ENCODE assay signal across 9 cellular contexts in genomic region chr6:16205377-16206144, GRCh38. TPM values are rescaled to one million over a fixed set of nuclear protein-coding genes. Genes with fewer than 3 reads are reported as not detected.
A peak's percentile ranks its signal among the peaks of the same experiment; 100 is the strongest.
DNase-seq lines count a peak whose midpoint lies in the region; ATAC-seq and TF ChIP-seq lines count a peak whose summit lies in the region.
"Had no signal": no experiment of that assay in that cellular context is flagged by ENCODE, and none has a peak within 500 bp of the region (broad histone marks: within the 10 kb centered on the region; RNA-seq: fewer than 3 reads in every experiment).

No MANE protein-coding gene starts in this region.

- BruUV-seq in A673 (replicated peaks; lab: Mats Ljungman, UMichigan): no TSS peak

- POLR2A ChIA-PET in A673 (lab: Charles Lee; ENCODE audit: low non-redundant PET): no interaction called here
- POLR2A ChIA-PET in CD4-positive, alpha-beta T cell (lab: Charles Lee): interaction anchor here (0.7 kb wide), 1 partner anchor 557 kb away, joined by 3 read pairs; no protein-coding TSS in a partner anchor

- no peaks in the 10 kb centered on the region for H3K9me3 Mint-ChIP-seq in CD4-positive, alpha-beta T cell
- H3K9me3 Mint-ChIP-seq: activated naive CD4-positive, alpha-beta T cell treated with anti-CD3 and anti-CD28 coated beads, Interleukin-2, amount 50 U/mL, for 24 hours had no signal

- CTCF ChIA-PET in A673 (lab: Charles Lee): interaction anchor here (0.5 to 1.3 kb wide), 6 partner anchors 13 to 514 kb away, joined by 3 to 12 read pairs (median 6); no protein-coding TSS in a partner anchor
- CTCF ChIA-PET in CD4-positive, alpha-beta T cell (lab: Charles Lee): interaction anchor here (0.8 to 3.4 kb wide), 4 partner anchors 11 to 514 kb away, joined by 3 to 20 read pairs (median 5); no protein-coding TSS in a partner anchor

- TF ChIP-seq CTCF in A673 (conservative IDR thresholded peaks at IDR 0.05; ENCODE audit: low read depth, low read length) (no peak), lower lobe of right lung (IDR thresholded peaks at IDR 0.05) (no peak)
- no peak for TF ChIP-seq CTCF in CD4-positive, alpha-beta T cell (IDR thresholded peaks at IDR 0.05)

- DNase-seq in A673 (ENCODE audit: low spot score): peak; percentile 95
- DNase-seq in SJCRH30: peak; percentile 94 to 98
- DNase-seq in lower lobe of right lung: no peak
- no peak for DNase-seq in NCI-H2196 treated with DMSO at 0.1 percent for 48 hours (lab: John Stamatoyannopoulos, UW; ENCODE audit: unreplicated experiment)
- DNase-seq in NCI-H446 treated with DMSO at 0.1 percent for 48 hours (lab: John Stamatoyannopoulos, UW): no peak
- no peak for DNase-seq in CD4-positive, alpha-beta T cell

- no peaks in the 10 kb centered on the region for H3K4me1 Mint-ChIP-seq in CD4-positive, alpha-beta T cell (ENCODE audit: low read depth)
- H3K4me1 Mint-ChIP-seq: activated naive CD4-positive, alpha-beta T cell treated with anti-CD3 and anti-CD28 coated beads, Interleukin-2, amount 50 U/mL, for 24 hours had no signal

- H3K27ac Mint-ChIP-seq in CD4-positive, alpha-beta T cell: no peak overlapping the region

- H3K36me3 Mint-ChIP-seq in CD4-positive, alpha-beta T cell (ENCODE audit: low read depth): no peaks in the 10 kb centered on the region
- H3K36me3 Mint-ChIP-seq: activated naive CD4-positive, alpha-beta T cell treated with anti-CD3 and anti-CD28 coated beads, Interleukin-2, amount 50 U/mL, for 24 hours had no signal

- H3K4me3 Mint-ChIP-seq in CD4-positive, alpha-beta T cell: no peak overlapping the region
- H3K4me3 Mint-ChIP-seq: activated naive CD4-positive, alpha-beta T cell treated with anti-CD3 and anti-CD28 coated beads, Interleukin-2, amount 50 U/mL, for 24 hours had no signal

- H3K4me3 ChIP-seq in A673 (ENCODE audit: low read depth, low read length, poor library complexity, severe bottlenecking) (no peak overlapping the region), SJCRH30 (no peak overlapping the region), lower lobe of right lung (no peak overlapping the region)

- ATAC-seq in GM18907 (IDR thresholded peaks at IDR 0.05; ENCODE audit: unreplicated experiment): peak; percentile 94
- ATAC-seq in HG03045 (IDR thresholded peaks at IDR 0.05; ENCODE audit: unreplicated experiment): peak; percentile 80
- ATAC-seq in lower lobe of right lung: peak; percentile 32 to 37
- ATAC-seq in CD4-positive, alpha-beta T cell (ENCODE audit: poor library complexity): no peak

- intact Hi-C loops in A673 (cut with micrococcal nuclease; ENCODE audit: unreplicated experiment) (loop anchor here (1.0 kb wide), 1 partner anchor 514 kb away; no protein-coding TSS in a partner anchor), lower lobe of right lung (cut with DNase I) (no loop called here)
- intact Hi-C loops in CD4-positive, alpha-beta T cell (cut with DNase I, micrococcal nuclease): loop anchor here (1.0 kb wide), 1 partner anchor 514 kb away; no protein-coding TSS in a partner anchor

- H3K36me3 ChIP-seq in A673 (ENCODE audit: insufficient read depth, low read length, poor library complexity, severe bottlenecking) (no peaks in the 10 kb centered on the region), SJCRH30 (no peaks in the 10 kb centered on the region), lower lobe of right lung (no peaks in the 10 kb centered on the region)

- H3K4me1 ChIP-seq in A673 (ENCODE audit: insufficient read depth, low read length, poor library complexity, severe bottlenecking) (peaks cover 21% of the 10 kb centered on the region), SJCRH30 (peaks cover 27% of the 10 kb centered on the region), lower lobe of right lung (peaks cover 4% of the 10 kb centered on the region)

- no peaks in the 10 kb centered on the region for H3K9me3 ChIP-seq in A673 (ENCODE audit: low read depth, low read length, poor library complexity, severe bottlenecking)
- no peaks in the 10 kb centered on the region for H3K9me3 ChIP-seq in SJCRH30 (replicated peaks)
- no peaks in the 10 kb centered on the region for H3K9me3 ChIP-seq in lower lobe of right lung
- H3K9me3 ChIP-seq in CD4-positive, alpha-beta T cell (ENCODE audit: control insufficient read depth, low read length): no peaks in the 10 kb centered on the region

- H3K27me3 ChIP-seq in A673 (replicated peaks; ENCODE audit: insufficient read depth, low read depth, low read length, poor library complexity) (no peaks in the 10 kb centered on the region), SJCRH30 (no peaks in the 10 kb centered on the region), lower lobe of right lung (ENCODE audit: low read depth) (no peaks in the 10 kb centered on the region)
- peaks cover 8% of the 10 kb centered on the region for H3K27me3 ChIP-seq in CD4-positive, alpha-beta T cell (ENCODE audit: control insufficient read depth, insufficient read depth, low read length)

- H3K27ac ChIP-seq in A673 (ENCODE audit: low read depth, low read length, poor library complexity, severe bottlenecking) (peak overlapping the region; percentile 49), SJCRH30 (peak overlapping the region; percentile 100), lower lobe of right lung (peak overlapping the region; percentile 10)
- H3K27ac ChIP-seq in CD4-positive, alpha-beta T cell (ENCODE audit: low read depth, low read length): no peak overlapping the region

- peaks cover 18% of the 10 kb centered on the region for H3K27me3 Mint-ChIP-seq in CD4-positive, alpha-beta T cell

RNA-seq across cellular contexts. Expression of gene GMPR, which starts 32.8 kb away (rescaled TPM):
- total RNA-seq in A673 (2021): 0.32 and 0.76 TPM in 2 replicates
- total RNA-seq in SJCRH30 (2014; rRNA removed; shearing (Covaris generic)): 28.7 and 29.3 TPM in 2 replicates
- total RNA-seq in lower lobe of right lung: 22.5 TPM
- total RNA-seq in CD4-positive, alpha-beta T cell: under 1 TPM; 0.63 to 0.95 TPM

Comparison
In these comparisons a context has a peak if more than half of its experiments do, and no peak if none do; other contexts are left out.
1. DNase-seq: peak in A673 (single experiment) and SJCRH30 (2 of 2); none in lower lobe of right lung (single experiment), NCI-H2196 treated with DMSO at 0.1 percent for 48 hours (single experiment), NCI-H446 treated with DMSO at 0.1 percent for 48 hours (single experiment) and CD4-positive, alpha-beta T cell (0 of 10).
2. RNA of gene GMPR, which starts 32.8 kb away (total RNA-seq): 28.7 to 29.3 TPM in SJCRH30 and 22.5 TPM in lower lobe of right lung (single experiment); 0.63 to 0.95 TPM in CD4-positive, alpha-beta T cell and 0.32 to 0.76 TPM in A673; every median in the first group is over 10 times any median in the second.